Comparison of ENCODE assay signal across 1 cellular context in the genomic region with DNA sequence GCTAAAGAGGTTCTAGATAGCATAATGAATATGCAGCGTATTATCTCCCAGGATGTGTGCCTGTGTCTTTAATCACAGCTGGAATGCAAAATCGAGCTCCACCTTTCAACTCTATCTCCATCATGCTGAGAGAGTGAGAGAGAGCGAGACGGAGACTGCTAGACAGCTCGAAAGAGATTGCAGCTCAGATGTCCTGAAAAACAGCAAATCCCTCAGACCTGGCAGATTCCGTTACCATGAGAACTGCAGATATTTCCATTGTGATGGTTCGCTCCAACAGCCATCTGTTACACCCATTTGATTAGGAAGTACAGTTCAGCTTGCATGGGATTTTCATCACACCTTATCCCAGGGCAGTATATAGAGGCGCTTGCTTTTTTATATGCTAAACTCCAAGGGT.
TF ChIP-seq lines count a peak whose summit lies in the region.

No MANE protein-coding gene starts in this region.

TF ChIP-seq in SK-N-SH treated with all-trans-retinoic acid at 6 μM for 48 hours, 23 proteins besides CTCF, POLR2A, EP300 and RAD21 (continued from another document):
- TF ChIP-seq, protein P1, sequence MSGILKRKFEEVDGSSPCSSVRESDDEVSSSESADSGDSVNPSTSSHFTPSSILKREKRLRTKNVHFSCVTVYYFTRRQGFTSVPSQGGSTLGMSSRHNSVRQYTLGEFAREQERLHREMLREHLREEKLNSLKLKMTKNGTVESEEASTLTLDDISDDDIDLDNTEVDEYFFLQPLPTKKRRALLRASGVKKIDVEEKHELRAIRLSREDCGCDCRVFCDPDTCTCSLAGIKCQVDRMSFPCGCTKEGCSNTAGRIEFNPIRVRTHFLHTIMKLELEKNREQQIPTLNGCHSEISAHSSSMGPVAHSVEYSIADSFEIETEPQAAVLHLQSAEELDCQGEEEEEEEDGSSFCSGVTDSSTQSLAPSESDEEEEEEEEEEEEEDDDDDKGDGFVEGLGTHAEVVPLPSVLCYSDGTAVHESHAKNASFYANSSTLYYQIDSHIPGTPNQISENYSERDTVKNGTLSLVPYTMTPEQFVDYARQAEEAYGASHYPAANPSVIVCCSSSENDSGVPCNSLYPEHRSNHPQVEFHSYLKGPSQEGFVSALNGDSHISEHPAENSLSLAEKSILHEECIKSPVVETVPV (CRISPR knock-in tag; IDR thresholded peaks at IDR 0.05) = no peak
- no peak for TF ChIP-seq ESRRG (CRISPR knock-in tag; IDR thresholded peaks at IDR 0.05)
- no peak for TF ChIP-seq ZNF70 (CRISPR knock-in tag; IDR thresholded peaks at IDR 0.05)
